19 cellular contexts compared by ENCODE assay signal in genomic region chr4:8280876-8281440, GRCh38. TPM values are rescaled to one million over a fixed set of nuclear protein-coding genes. Genes with fewer than 3 reads are reported as not detected.
DNase-seq lines count a peak whose midpoint lies in the region; ATAC-seq and TF ChIP-seq lines count a peak whose summit lies in the region.
"Had no signal": no experiment of that assay in that cellular context is flagged by ENCODE, and none has a peak within 500 bp of the region (broad histone marks: within the 10 kb centered on the region; RNA-seq: fewer than 3 reads in every experiment).

No MANE protein-coding gene starts in this region.

- no peak for TF ChIP-seq EP300 in gastroesophageal sphincter (IDR thresholded peaks at IDR 0.05)

- peak overlapping the region; percentile 38; the same call in 1 of the 2 replicates for H3K27ac ChIP-seq in RWPE1
- peak overlapping the region in 3 of 4 donors; percentile 57 to 82 (median 63) for H3K27ac ChIP-seq in gastroesophageal sphincter
- no peak overlapping the region for H3K27ac ChIP-seq in spleen
- H3K27ac ChIP-seq: C4-2B, PC-9, SJSA1 had no signal

- 100% methylated on average over 3 of the region's 15 CpGs; no CpG with 5 or more reads in 1 of the 2 donors for WGBS in gastroesophageal sphincter (ENCODE audit: low coverage in 1 of 2), 2 donors
- 90 to 98% (median 94%) methylated on average over 12 to 15 of the region's 15 CpGs for WGBS in spleen, 5 donors

- CTCF ChIA-PET in RWPE1 (lab: Yijun Ruan, JAX), result no interaction called here

- H3K36me3 ChIP-seq in gastroesophageal sphincter (no peaks in the 10 kb centered on the region), mucosa of descending colon (ENCODE audit: low read depth) (no peaks in the 10 kb centered on the region), spleen (no peaks in the 10 kb centered on the region)
- H3K36me3 ChIP-seq: SJSA1 had no signal

- no peak for DNase-seq in RWPE1 (ENCODE audit: low spot score)
- peak in 2 of 3 donors; percentile 13 to 36 for DNase-seq in mucosa of descending colon
- DNase-seq in spleen, result peak; percentile 34
- DNase-seq in stimulated activated CD4-positive, alpha-beta T cell treated with anti-CD3 and anti-CD28 coated beads, Interleukin-12 subunit alpha, Interleukin-12 subunit beta, amount 100 ng/mL, for 4 hours, result no peak
- no peak for DNase-seq in inferior parietal cortex (ENCODE audit: extremely low spot score)
- DNase-seq in middle frontal gyrus (ENCODE audit: extremely low spot score, low spot score), result no peak
- DNase-seq: DMS79, H9, KG1, NCI-H1417, NCI-H187, NCI-H2107, NCI-H226, NCI-H524 treated with DMSO at 0.1 percent for 48 hours, PC-9 had no signal

- ATAC-seq in gastroesophageal sphincter (no peak), mucosa of descending colon (no peak)

- TF ChIP-seq CTCF in RWPE1 (conservative IDR thresholded peaks at IDR 0.05; ENCODE audit: low read depth), result no peak
- TF ChIP-seq CTCF in gastroesophageal sphincter (IDR thresholded peaks at IDR 0.05), result no peak
- TF ChIP-seq CTCF in mucosa of descending colon (IDR thresholded peaks at IDR 0.05), result no peak
- TF ChIP-seq CTCF in spleen (IDR thresholded peaks at IDR 0.05 in 8 of 11, conservative IDR thresholded peaks at IDR 0.05 in 3 of 11), result no peak

- no peaks in the 10 kb centered on the region for H3K9me3 ChIP-seq in gastroesophageal sphincter
- H3K9me3 ChIP-seq in mucosa of descending colon, result no peaks in the 10 kb centered on the region
- H3K9me3 ChIP-seq in spleen, result no peaks in the 10 kb centered on the region
- H3K9me3 ChIP-seq: SJSA1 had no signal

- H3K4me1 ChIP-seq in gastroesophageal sphincter (peaks cover 0 to 65% (median 20%) of the 10 kb centered on the region in 3 donors), mucosa of descending colon (ENCODE audit: low read depth) (no peaks in the 10 kb centered on the region), spleen (peaks cover 0 to 30% (median 3%) of the 10 kb centered on the region in 6 donors)

- H3K27me3 ChIP-seq in gastroesophageal sphincter, result no peaks in the 10 kb centered on the region
- peaks cover 0 to 37% (median 0%) of the 10 kb centered on the region in 7 donors for H3K27me3 ChIP-seq in spleen (replicated peaks in 1 of 7)
- H3K27me3 ChIP-seq: SJSA1 had no signal

- POLR2A ChIA-PET in RWPE1 (lab: Yijun Ruan, JAX; ENCODE audit: low non-redundant PET), result no interaction called here

- H3K4me3 ChIP-seq in gastroesophageal sphincter (no peak overlapping the region), mucosa of descending colon (no peak overlapping the region), spleen (no peak overlapping the region)
- H3K4me3 ChIP-seq: PC-9, SJSA1 had no signal

- no peak for TF ChIP-seq POLR2A in gastroesophageal sphincter (IDR thresholded peaks at IDR 0.05)
- no peak for TF ChIP-seq POLR2A in spleen (IDR thresholded peaks at IDR 0.05)

- intact Hi-C loops in mucosa of descending colon (cut with DNase I, micrococcal nuclease), result no loop called here
- intact Hi-C loops in spleen (cut with DNase I; ENCODE audit: low total_unique reads), result no loop called here

RNA-seq across cellular contexts. Expression of gene HTRA3, which starts 11.4 kb away (rescaled TPM):
- total RNA-seq in gastroesophageal sphincter, result 10 to 100 TPM; 30.2 to 80.5 (median 59.9) TPM
- total RNA-seq in mucosa of descending colon, result 10 to 100 TPM in 1 of 3 donors, 1 to 10 TPM in 2; 2.5 to 18.5 (median 4.2) TPM
- 1 to 10 TPM; 1.2 to 5.5 (median 3.1) TPM for total RNA-seq in spleen
- polyA plus RNA-seq in spleen, result 1 to 10 TPM in 2 of 3 donors, under 1 TPM in 1; 0.26 to 2.5 (median 1.9) TPM
- total RNA-seq: HepG2 had no signal

Comparison
In these comparisons a context has a peak if more than half of its experiments do, and no peak if none do; other contexts are left out.
1. DNase-seq: peak in mucosa of descending colon (2 of 3) and spleen (single experiment); none in RWPE1 (single experiment), stimulated activated CD4-positive, alpha-beta T cell treated with anti-CD3 and anti-CD28 coated beads, Interleukin-12 subunit alpha, Interleukin-12 subunit beta, amount 100 ng/mL, for 4 hours (single experiment), inferior parietal cortex (single experiment) and middle frontal gyrus (single experiment).
2. H3K27ac ChIP-seq: peak in RWPE1 (single experiment) and gastroesophageal sphincter (3 of 4); none in spleen (0 of 8).